ENCODE assay signal across 8 cellular contexts in genomic region chr20:58131581-58132142, GRCh38.
DNase-seq lines count a peak whose midpoint lies in the region; ATAC-seq, FAIRE-seq and TF ChIP-seq lines count a peak whose summit lies in the region.

No MANE protein-coding gene starts in this region.

- H3K36me3 ChIP-seq in keratinocyte (ENCODE audit: control insufficient read depth in 2 of 2, extremely low read depth in 1 of 2, insufficient read depth in 2 of 2, low read length in 2 of 2): no peaks in the 10 kb centered on the region
- no peaks in the 10 kb centered on the region for H3K36me3 ChIP-seq in vagina

- DNase-seq in cardiac septum (ENCODE audit: low spot score) (peak; percentile 27), right cardiac atrium (no peak), WTC11 (ENCODE audit: low spot score) (no peak), keratinocyte (ENCODE audit: low read depth, low spot score) (peak; percentile 64), vagina (ENCODE audit: extremely low spot score in 2 of 2) (peak in 1 of 2 donors; percentile 32), GDM1 (lab: John Stamatoyannopoulos, UW) (no peak)

- POLR2A ChIA-PET in WTC11 (lab: Charles Lee): no interaction called here

- H3K4me3 Mint-ChIP-seq in WTC11: peak overlapping the region; percentile 34

- H3K27ac ChIP-seq in right cardiac atrium (ENCODE audit: low read length) (no peak overlapping the region), keratinocyte (ENCODE audit: control insufficient read depth, insufficient read depth, low read length) (peak overlapping the region; percentile 45), vagina (peak overlapping the region; percentile 13)

- intact Hi-C loops in cardiac septum (cut with DNase I): no loop called here
- intact Hi-C loops in right cardiac atrium (cut with DNase I): no loop called here
- intact Hi-C loops in vagina (cut with DNase I): no loop called here

- H3K9me3 ChIP-seq in right cardiac atrium (ENCODE audit: control insufficient read depth, low read length) (no peaks in the 10 kb centered on the region), keratinocyte (ENCODE audit: control insufficient read depth, low read depth, low read length) (peaks cover 4% of the 10 kb centered on the region), vagina (no peaks in the 10 kb centered on the region)

- no peak for TF ChIP-seq CTCF in WTC11 (IDR thresholded peaks at IDR 0.05)
- no peak for TF ChIP-seq CTCF in keratinocyte (optimal IDR thresholded peaks at IDR 0.05 in 1 of 3, IDR thresholded peaks at IDR 0.05 in 1 of 3, conservative IDR thresholded peaks at IDR 0.05 in 1 of 3; ENCODE audit: extremely low read depth in 1 of 3, insufficient read depth in 2 of 3, low read length in 3 of 3)
- TF ChIP-seq CTCF in vagina (IDR thresholded peaks at IDR 0.05): no peak

- no peaks in the 10 kb centered on the region; the same call in 1 of the 2 replicates for H3K27me3 Mint-ChIP-seq in WTC11 (ENCODE audit: low read depth)

- H3K9me1 ChIP-seq in keratinocyte (ENCODE audit: control insufficient read depth, extremely low read depth, insufficient read depth, low read length): no peaks in the 10 kb centered on the region

- TF ChIP-seq POLR2A in vagina (IDR thresholded peaks at IDR 0.05): no peak

- H3K4me1 ChIP-seq in right cardiac atrium (ENCODE audit: control insufficient read depth, insufficient read depth, low read length) (no peaks in the 10 kb centered on the region), keratinocyte (ENCODE audit: control insufficient read depth, extremely low read depth, insufficient read depth, low read length) (peaks cover 47% of the 10 kb centered on the region), vagina (peaks cover 16% of the 10 kb centered on the region)

- H3K27me3 ChIP-seq in right cardiac atrium (ENCODE audit: control insufficient read depth, insufficient read depth) (no peaks in the 10 kb centered on the region), keratinocyte (ENCODE audit: control insufficient read depth, extremely low read depth, insufficient read depth, low read length) (peaks cover 30% of the 10 kb centered on the region), vagina (no peaks in the 10 kb centered on the region)

- H4K20me1 ChIP-seq in keratinocyte (ENCODE audit: control insufficient read depth, extremely low read depth, insufficient read depth, low read length): no peaks in the 10 kb centered on the region

- no peaks in the 10 kb centered on the region for H3K36me3 Mint-ChIP-seq in WTC11

- FAIRE-seq in keratinocyte (lab: Jason Lieb, UNC): peak; percentile 95

- CTCF ChIA-PET in WTC11 (lab: Charles Lee): interaction anchor here (0.6 to 1.7 kb wide), 5 partner anchors 16 to 509 kb away, joined by 3 to 10 read pairs (median 3); no protein-coding TSS in a partner anchor

- 19% methylated on average over 8 of the region's 8 CpGs for WGBS in right cardiac atrium

- H3K27ac Mint-ChIP-seq in WTC11: no peak overlapping the region

- H3K79me2 ChIP-seq in keratinocyte (ENCODE audit: control insufficient read depth, insufficient read depth, low read length): no peaks in the 10 kb centered on the region

- peak overlapping the region; percentile 89 for H3K4me2 ChIP-seq in keratinocyte (ENCODE audit: control insufficient read depth, extremely low read depth, insufficient read depth, low read depth, low read length)

- H3K4me3 ChIP-seq in right cardiac atrium (ENCODE audit: low read length) (no peak overlapping the region), keratinocyte (ENCODE audit: control insufficient read depth in 2 of 3, extremely low read depth in 1 of 3, insufficient read depth in 2 of 3, low read depth in 1 of 3, low read length in 3 of 3) (peak overlapping the region in 2 of 3 experiments; percentile 19 to 24), vagina (no peak overlapping the region)

- ATAC-seq in right cardiac atrium: no peak
- no peak for ATAC-seq in WTC11
- ATAC-seq in HG03432 (IDR thresholded peaks at IDR 0.05; ENCODE audit: unreplicated experiment): no peak
- no peak for ATAC-seq in GM19351 (IDR thresholded peaks at IDR 0.05; ENCODE audit: unreplicated experiment)

- dilution Hi-C loops in keratinocyte (cut with MboI; ENCODE audit: extremely low pct_ligation_motif_present, low sequenced_read_pairs): no loop called here

- H2AFZ ChIP-seq in keratinocyte (ENCODE audit: control insufficient read depth, low read length): no peak overlapping the region

- peaks cover 3% of the 10 kb centered on the region for H3K9me3 Mint-ChIP-seq in WTC11

- peaks cover 44% of the 10 kb centered on the region for H3K4me1 Mint-ChIP-seq in WTC11

- H3K9ac ChIP-seq in keratinocyte (ENCODE audit: control insufficient read depth, extremely low read depth, insufficient read depth, low read length): peak overlapping the region; percentile 39

TF ChIP-seq in WTC11, 78 proteins besides CTCF, POLR2A, EP300 and RAD21:
- TF ChIP-seq ETV6 (CRISPR knock-in tag; IDR thresholded peaks at IDR 0.05): no peak
- TF ChIP-seq TP53 (CRISPR knock-in tag; IDR thresholded peaks at IDR 0.05): no peak
- TF ChIP-seq SMAD4 (CRISPR knock-in tag; IDR thresholded peaks at IDR 0.05): no peak
TF ChIP-seq in WTC11: peak in this region for 0.

Comparison
In these comparisons a context has a peak if more than half of its experiments do, and no peak if none do; other contexts are left out.
1. DNase-seq: peak in cardiac septum (single experiment) and keratinocyte (single experiment); none in right cardiac atrium (0 of 3), WTC11 (single experiment) and GDM1 (single experiment).
2. H3K4me3 ChIP-seq: peak in keratinocyte (2 of 3); none in right cardiac atrium (single experiment) and vagina (0 of 2).